In the genomic region with DNA sequence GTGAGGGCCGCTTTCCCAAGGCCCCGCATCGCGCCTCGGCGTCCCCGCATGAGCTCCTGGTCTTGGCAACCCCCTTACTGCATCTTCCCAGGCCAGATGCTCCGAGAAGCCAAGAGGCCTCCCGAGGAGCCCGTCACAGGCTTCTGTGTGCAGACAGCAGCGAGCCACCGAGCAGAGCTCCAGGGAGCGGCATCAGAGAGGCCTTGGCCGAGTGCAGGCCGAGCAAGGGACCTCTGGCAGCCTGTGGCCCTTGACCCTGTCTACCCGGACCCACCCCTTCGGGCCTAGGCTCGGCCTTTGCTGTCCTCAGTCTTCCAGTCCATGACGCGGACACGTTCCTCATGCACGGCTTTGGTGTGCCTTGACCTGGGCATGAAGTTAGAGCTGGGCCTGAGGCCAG, we compare ENCODE assay signal across 26 cellular contexts.
"Had no signal": no experiment of that assay in that cellular context is flagged by ENCODE, and none has a peak within 500 bp of the region (broad histone marks: within the 10 kb centered on the region; RNA-seq: fewer than 3 reads in every experiment).

No MANE protein-coding gene starts in this region.

- H3K36me3 Mint-ChIP-seq: natural killer cell treated with Interleukin-12 subunit alpha and Interleukin-12 subunit beta and Interleukin-15 and Interleukin-18, amount 100 ng/mL, for 72 hours; type B pancreatic cell had no signal

- H3K27ac Mint-ChIP-seq: natural killer cell treated with Interleukin-12 subunit alpha and Interleukin-12 subunit beta and Interleukin-15 and Interleukin-18, amount 100 ng/mL, for 72 hours had no signal

- H3K27ac ChIP-seq: hepatocyte, left ventricle myocardium inferior, pancreas, prostate gland, sigmoid colon, spleen, suprapubic skin, thoracic aorta, tibial artery, vagina had no signal

- H3K4me3 ChIP-seq: hepatocyte, left ventricle myocardium inferior, lung, mucosa of descending colon, pancreas, prostate gland, sigmoid colon, spleen, suprapubic skin, thoracic aorta, tibial artery, vagina had no signal

- H2AFZ ChIP-seq: hepatocyte had no signal

- H3K9me3 ChIP-seq: left ventricle myocardium inferior, mucosa of descending colon, pancreas, prostate gland, sigmoid colon, spleen, suprapubic skin, thoracic aorta, tibial artery, vagina had no signal

- H3K27me3 ChIP-seq: hepatocyte, pancreas, sigmoid colon, tibial artery, vagina had no signal

- H3K4me3 Mint-ChIP-seq: naive thymus-derived CD4-positive, alpha-beta T cell; natural killer cell treated with Interleukin-12 subunit alpha and Interleukin-12 subunit beta and Interleukin-15 and Interleukin-18, amount 100 ng/mL, for 72 hours; stimulated activated effector memory CD8-positive, alpha-beta T cell treated with anti-CD3 and anti-CD28 coated beads, Interleukin-12 subunit alpha, Interleukin-12 subunit beta, amount 100 ng/mL, for 72 hours; stimulated activated naive CD8-positive, alpha-beta T cell treated with anti-CD3 and anti-CD28 coated beads, Interleukin-15, Interleukin-2, amounts not matched to agents 100 ng/mL and 50 ng/mL, for 24 hours; type B pancreatic cell had no signal

- H3K4me2 ChIP-seq: hepatocyte had no signal

- H3K36me3 ChIP-seq: left ventricle myocardium inferior, pancreas, prostate gland, sigmoid colon, spleen, suprapubic skin, thoracic aorta, tibial artery, vagina had no signal

- H3K4me1 ChIP-seq: pancreas had no signal

- ATAC-seq: mucosa of descending colon; naive thymus-derived CD4-positive, alpha-beta T cell; natural killer cell treated with Interleukin-12 subunit alpha and Interleukin-12 subunit beta and Interleukin-15 and Interleukin-18, amount 100 ng/mL, for 72 hours; pancreas; right cardiac atrium; stimulated activated effector memory CD8-positive, alpha-beta T cell treated with anti-CD3 and anti-CD28 coated beads, Interleukin-12 subunit alpha, Interleukin-12 subunit beta, amount 100 ng/mL, for 72 hours had no signal

- DNase-seq: islet precursor cell; left ventricle myocardium inferior; midbrain; mucosa of descending colon; naive thymus-derived CD4-positive, alpha-beta T cell; nucleus accumbens; pancreas; posterior cingulate gyrus; retina; right cardiac atrium; sigmoid colon; small intestine; spleen; stimulated activated CD4-positive, alpha-beta T cell treated with anti-CD3 and anti-CD28 coated beads, Interleukin-4, amount 100 ng/mL, for 24 hours; stimulated activated naive CD4-positive, alpha-beta T cell; tibial artery had no signal
